16 cellular contexts compared by ENCODE assay signal in genomic region chr22:26975381-26975780, GRCh38.
"Had no signal": no experiment of that assay in that cellular context is flagged by ENCODE, and none has a peak within 500 bp of the region (broad histone marks: within the 10 kb centered on the region; RNA-seq: fewer than 3 reads in every experiment).

No MANE protein-coding gene starts in this region.

- H3K27me3 ChIP-seq: brain microvascular endothelial cell, suprapubic skin had no signal

- H3K4me1 ChIP-seq: suprapubic skin had no signal

- H3K79me2 ChIP-seq: hepatocyte had no signal

- H3K4me2 ChIP-seq: hepatocyte had no signal

- H3K4me1 Mint-ChIP-seq: activated B cell treated with CpG ODN at 0.5 μM for 24 hours; activated CD4-positive, alpha-beta T cell treated with anti-CD3 and anti-CD28 coated beads, Interleukin-2, amount 10 ng/mL, durations not matched to agents 24 days and 14 days; activated naive CD8-positive, alpha-beta T cell treated with anti-CD3 and anti-CD28 coated beads for 36 hours had no signal

- H3K4me3 Mint-ChIP-seq: activated B cell treated with CpG ODN at 0.5 μM for 24 hours; activated CD4-positive, alpha-beta T cell treated with anti-CD3 and anti-CD28 coated beads, Interleukin-2, amount 10 ng/mL, durations not matched to agents 24 days and 14 days; activated naive CD8-positive, alpha-beta T cell treated with anti-CD3 and anti-CD28 coated beads for 36 hours; activated T-cell treated with anti-CD3 and anti-CD28 coated beads, Interleukin-2, amount 50 U/mL, for 72 hours; dendritic cell treated with granulocyte-macrophage colony-stimulating factor and Interleukin-4, amounts not matched to agents 40 ng/mL and 50 ng/mL, for 4 days; natural killer cell treated with Interleukin-12 subunit alpha and Interleukin-12 subunit beta and Interleukin-15 and Interleukin-18, amount 100 ng/mL, for 72 hours; stimulated activated naive CD8-positive, alpha-beta T cell treated with anti-CD3 and anti-CD28 coated beads, Interleukin-15, Interleukin-2, amounts not matched to agents 100 ng/mL and 50 ng/mL, for 24 hours; type B pancreatic cell had no signal

- DNase-seq: activated B cell treated with CpG ODN at 0.5 μM for 24 hours; activated CD4-positive, alpha-beta T cell treated with anti-CD3 and anti-CD28 coated beads, Interleukin-2, amount 10 ng/mL, durations not matched to agents 24 days and 14 days; activated CD8-positive, alpha-beta memory T cell treated with anti-CD3 and anti-CD28 coated beads, Interleukin-2, amount 50 U/mL, for 48 hours; activated naive CD8-positive, alpha-beta T cell treated with anti-CD3 and anti-CD28 coated beads for 36 hours; activated T-cell treated with anti-CD3 and anti-CD28 coated beads, Interleukin-2, amount 50 U/mL, for 72 hours; brain microvascular endothelial cell; effector memory CD4-positive, alpha-beta T cell; nucleus accumbens; right cardiac atrium; SW 1271 had no signal

- H3K36me3 ChIP-seq: brain microvascular endothelial cell, suprapubic skin had no signal

- H3K9me3 Mint-ChIP-seq: activated CD4-positive, alpha-beta T cell treated with anti-CD3 and anti-CD28 coated beads, Interleukin-2, amount 10 ng/mL, durations not matched to agents 24 days and 14 days; activated naive CD8-positive, alpha-beta T cell treated with anti-CD3 and anti-CD28 coated beads for 36 hours; activated T-cell treated with anti-CD3 and anti-CD28 coated beads, Interleukin-2, amount 50 U/mL, for 72 hours; dendritic cell treated with granulocyte-macrophage colony-stimulating factor and Interleukin-4, amounts not matched to agents 40 ng/mL and 50 ng/mL, for 4 days; natural killer cell treated with Interleukin-12 subunit alpha and Interleukin-12 subunit beta and Interleukin-15 and Interleukin-18, amount 100 ng/mL, for 72 hours; stimulated activated naive CD8-positive, alpha-beta T cell treated with anti-CD3 and anti-CD28 coated beads, Interleukin-15, Interleukin-2, amounts not matched to agents 100 ng/mL and 50 ng/mL, for 24 hours had no signal

- H3K9me3 ChIP-seq: suprapubic skin had no signal

- H3K27me3 Mint-ChIP-seq: activated CD4-positive, alpha-beta T cell treated with anti-CD3 and anti-CD28 coated beads, Interleukin-2, amount 10 ng/mL, durations not matched to agents 24 days and 14 days had no signal

- H3K36me3 Mint-ChIP-seq: activated naive CD8-positive, alpha-beta T cell treated with anti-CD3 and anti-CD28 coated beads for 36 hours; natural killer cell treated with Interleukin-12 subunit alpha and Interleukin-12 subunit beta and Interleukin-15 and Interleukin-18, amount 100 ng/mL, for 72 hours; type B pancreatic cell had no signal

- H3K27ac ChIP-seq: brain microvascular endothelial cell, hepatocyte, suprapubic skin had no signal

- H3K4me3 ChIP-seq: hepatocyte, suprapubic skin had no signal

- H3K27ac Mint-ChIP-seq: activated B cell treated with CpG ODN at 0.5 μM for 24 hours; activated CD4-positive, alpha-beta T cell treated with anti-CD3 and anti-CD28 coated beads, Interleukin-2, amount 10 ng/mL, durations not matched to agents 24 days and 14 days; activated naive CD8-positive, alpha-beta T cell treated with anti-CD3 and anti-CD28 coated beads for 36 hours; activated T-cell treated with anti-CD3 and anti-CD28 coated beads, Interleukin-2, amount 50 U/mL, for 72 hours; dendritic cell treated with granulocyte-macrophage colony-stimulating factor and Interleukin-4, amounts not matched to agents 40 ng/mL and 50 ng/mL, for 4 days; natural killer cell treated with Interleukin-12 subunit alpha and Interleukin-12 subunit beta and Interleukin-15 and Interleukin-18, amount 100 ng/mL, for 72 hours; stimulated activated naive CD8-positive, alpha-beta T cell treated with anti-CD3 and anti-CD28 coated beads, Interleukin-15, Interleukin-2, amounts not matched to agents 100 ng/mL and 50 ng/mL, for 24 hours; type B pancreatic cell had no signal

- H2AFZ ChIP-seq: hepatocyte had no signal
